Comparison of ENCODE assay signal across 1 cellular context in the genomic region with DNA sequence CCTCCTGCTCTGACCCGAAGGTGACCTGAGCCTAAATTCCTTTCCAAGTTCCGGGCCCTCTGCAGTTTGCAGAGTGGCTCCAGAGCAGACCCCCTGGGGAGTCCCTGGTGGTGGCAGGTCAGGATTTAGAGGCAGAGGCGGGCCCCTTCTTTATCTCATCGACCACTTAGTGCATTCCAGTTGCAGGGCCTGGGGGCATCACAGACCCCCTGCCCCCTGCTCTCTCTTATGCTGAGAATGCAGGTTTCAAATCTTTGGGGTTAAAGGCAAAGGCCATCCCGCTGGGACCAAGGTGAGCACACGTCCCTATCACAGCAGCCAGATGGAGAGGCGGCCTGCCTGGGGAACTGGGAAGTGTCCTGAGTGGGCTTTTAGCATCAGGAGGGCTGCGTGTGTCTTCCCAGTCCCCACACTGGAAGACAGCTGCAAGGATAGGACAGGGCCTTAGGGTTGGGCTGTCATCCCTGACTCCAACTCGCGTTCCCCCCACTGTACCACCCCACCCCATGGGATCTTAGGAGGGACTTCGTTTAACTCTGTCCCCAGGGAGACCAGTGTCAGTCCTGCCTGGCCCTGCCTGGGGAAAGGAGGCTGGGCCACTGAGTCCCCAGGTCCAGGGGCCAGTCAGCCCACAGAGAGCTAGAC.
TF ChIP-seq lines count a peak whose summit lies in the region.

No MANE protein-coding gene starts in this region.

TF ChIP-seq in HepG2, 621 proteins besides CTCF, POLR2A, EP300 and RAD21:
- TF ChIP-seq ZNF780A (CRISPR knock-in tag; IDR thresholded peaks at IDR 0.05) (no peak), ZNF292 (CRISPR knock-in tag; IDR thresholded peaks at IDR 0.05; ENCODE audit: borderline replicate concordance, low read depth) (no peak), AGO2 (optimal IDR thresholded peaks at IDR 0.05; ENCODE audit: low read depth, low read length) (no peak), ZBED4 (CRISPR knock-in tag; IDR thresholded peaks at IDR 0.05; ENCODE audit: borderline replicate concordance) (no peak), HNRNPLL (IDR thresholded peaks at IDR 0.05; ENCODE audit: low read depth, low read length, poor library complexity, severe bottlenecking) (no peak), SIX4 (CRISPR knock-in tag; IDR thresholded peaks at IDR 0.05) (no peak), ELF3 (CRISPR knock-in tag; IDR thresholded peaks at IDR 0.05) (no peak), ZNF737 (CRISPR knock-in tag; IDR thresholded peaks at IDR 0.05; ENCODE audit: borderline replicate concordance) (no peak), NCOR1 (IDR thresholded peaks at IDR 0.05; ENCODE audit: borderline replicate concordance, low read length) (no peak), RNF2 (conservative IDR thresholded peaks at IDR 0.05; ENCODE audit: low read depth) (no peak), ZKSCAN8 (CRISPR knock-in tag; IDR thresholded peaks at IDR 0.05; ENCODE audit: borderline replicate concordance) (no peak), THAP8 (CRISPR knock-in tag; IDR thresholded peaks at IDR 0.05; ENCODE audit: borderline replicate concordance) (no peak), RAD51 (IDR thresholded peaks at IDR 0.05; ENCODE audit: borderline replicate concordance) (no peak), ZNF576 (CRISPR knock-in tag; IDR thresholded peaks at IDR 0.05) (no peak), FOXO4 (CRISPR knock-in tag; conservative IDR thresholded peaks at IDR 0.05) (no peak)
- TF ChIP-seq, protein P1, sequence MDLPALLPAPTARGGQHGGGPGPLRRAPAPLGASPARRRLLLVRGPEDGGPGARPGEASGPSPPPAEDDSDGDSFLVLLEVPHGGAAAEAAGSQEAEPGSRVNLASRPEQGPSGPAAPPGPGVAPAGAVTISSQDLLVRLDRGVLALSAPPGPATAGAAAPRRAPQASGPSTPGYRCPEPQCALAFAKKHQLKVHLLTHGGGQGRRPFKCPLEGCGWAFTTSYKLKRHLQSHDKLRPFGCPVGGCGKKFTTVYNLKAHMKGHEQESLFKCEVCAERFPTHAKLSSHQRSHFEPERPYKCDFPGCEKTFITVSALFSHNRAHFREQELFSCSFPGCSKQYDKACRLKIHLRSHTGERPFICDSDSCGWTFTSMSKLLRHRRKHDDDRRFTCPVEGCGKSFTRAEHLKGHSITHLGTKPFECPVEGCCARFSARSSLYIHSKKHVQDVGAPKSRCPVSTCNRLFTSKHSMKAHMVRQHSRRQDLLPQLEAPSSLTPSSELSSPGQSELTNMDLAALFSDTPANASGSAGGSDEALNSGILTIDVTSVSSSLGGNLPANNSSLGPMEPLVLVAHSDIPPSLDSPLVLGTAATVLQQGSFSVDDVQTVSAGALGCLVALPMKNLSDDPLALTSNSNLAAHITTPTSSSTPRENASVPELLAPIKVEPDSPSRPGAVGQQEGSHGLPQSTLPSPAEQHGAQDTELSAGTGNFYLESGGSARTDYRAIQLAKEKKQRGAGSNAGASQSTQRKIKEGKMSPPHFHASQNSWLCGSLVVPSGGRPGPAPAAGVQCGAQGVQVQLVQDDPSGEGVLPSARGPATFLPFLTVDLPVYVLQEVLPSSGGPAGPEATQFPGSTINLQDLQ (CRISPR knock-in tag; IDR thresholded peaks at IDR 0.05): no peak
